Comparison of ENCODE assay signal across 1 cellular context in the genomic region with DNA sequence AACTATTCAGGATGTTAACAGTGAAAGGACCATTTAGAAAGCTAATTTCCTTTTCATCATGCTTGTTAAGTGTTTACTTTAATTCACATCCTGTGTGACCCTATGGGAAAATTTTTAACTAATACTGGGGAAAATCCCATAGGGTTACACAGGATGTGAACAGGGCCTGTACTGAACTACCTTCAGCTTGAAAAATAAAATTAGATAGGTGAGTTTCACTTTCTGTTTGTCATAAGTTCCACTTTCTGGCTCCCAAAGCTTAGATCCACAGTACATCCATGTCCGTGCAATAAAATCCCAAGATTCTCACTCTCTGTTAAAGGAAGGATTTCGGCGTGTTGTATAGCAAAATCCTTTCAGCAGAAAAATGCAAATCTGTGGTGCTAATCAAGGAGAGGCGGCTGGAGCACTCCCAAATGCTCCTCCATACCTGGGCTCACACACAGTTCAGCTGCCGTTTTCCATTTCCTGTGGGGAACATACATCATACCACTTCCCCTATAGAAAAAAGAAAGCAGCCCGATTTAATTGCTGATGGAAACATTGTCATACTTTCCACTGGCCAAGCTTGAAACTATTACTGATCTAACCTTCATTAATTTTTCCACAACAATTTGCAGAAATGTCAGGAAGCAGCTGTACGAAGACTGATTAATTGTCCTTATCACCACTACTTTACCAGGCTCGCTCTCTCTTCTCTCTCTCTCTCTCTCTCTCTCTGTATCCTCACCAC.
TF ChIP-seq lines count a peak whose summit lies in the region.

No MANE protein-coding gene starts in this region.

TF ChIP-seq in SK-N-SH, 30 proteins besides CTCF, POLR2A, EP300 and RAD21 (continued from another document):
- TF ChIP-seq, protein P1, sequence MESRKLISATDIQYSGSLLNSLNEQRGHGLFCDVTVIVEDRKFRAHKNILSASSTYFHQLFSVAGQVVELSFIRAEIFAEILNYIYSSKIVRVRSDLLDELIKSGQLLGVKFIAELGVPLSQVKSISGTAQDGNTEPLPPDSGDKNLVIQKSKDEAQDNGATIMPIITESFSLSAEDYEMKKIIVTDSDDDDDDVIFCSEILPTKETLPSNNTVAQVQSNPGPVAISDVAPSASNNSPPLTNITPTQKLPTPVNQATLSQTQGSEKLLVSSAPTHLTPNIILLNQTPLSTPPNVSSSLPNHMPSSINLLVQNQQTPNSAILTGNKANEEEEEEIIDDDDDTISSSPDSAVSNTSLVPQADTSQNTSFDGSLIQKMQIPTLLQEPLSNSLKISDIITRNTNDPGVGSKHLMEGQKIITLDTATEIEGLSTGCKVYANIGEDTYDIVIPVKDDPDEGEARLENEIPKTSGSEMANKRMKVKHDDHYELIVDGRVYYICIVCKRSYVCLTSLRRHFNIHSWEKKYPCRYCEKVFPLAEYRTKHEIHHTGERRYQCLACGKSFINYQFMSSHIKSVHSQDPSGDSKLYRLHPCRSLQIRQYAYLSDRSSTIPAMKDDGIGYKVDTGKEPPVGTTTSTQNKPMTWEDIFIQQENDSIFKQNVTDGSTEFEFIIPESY (IDR thresholded peaks at IDR 0.05; ENCODE audit: borderline replicate concordance, low read depth) = no peak
- TF ChIP-seq TEAD4 (IDR thresholded peaks at IDR 0.05; ENCODE audit: borderline replicate concordance, insufficient read depth) (no peak), RXRA (IDR thresholded peaks at IDR 0.05; ENCODE audit: borderline replicate concordance, low read depth) (no peak)
TF ChIP-seq in SK-N-SH: peak in this region for 0.
